ENCODE assay signal across 8 cellular contexts in genomic region chr3:112734718-112735350, GRCh38.
DNase-seq lines count a peak whose midpoint lies in the region; ATAC-seq lines count a peak whose summit lies in the region.

No MANE protein-coding gene starts in this region.

- H3K9me3 Mint-ChIP-seq in activated T-helper 17 cell treated with anti-CD3 and anti-CD28 coated beads, Interleukin-2, amount 50 U/mL, for 72 hours: no peaks in the 10 kb centered on the region

- H3K36me3 Mint-ChIP-seq in activated T-helper 17 cell treated with anti-CD3 and anti-CD28 coated beads, Interleukin-2, amount 50 U/mL, for 72 hours (ENCODE audit: low read depth): no peaks in the 10 kb centered on the region

- DNase-seq in DMS79 treated with DMSO at 0.1 percent for 48 hours (lab: John Stamatoyannopoulos, UW): peak; percentile 3
- no peak for DNase-seq in DMS79 (lab: John Stamatoyannopoulos, UW)
- DNase-seq in Kasumi-1 (lab: John Stamatoyannopoulos, UW): peak; percentile 83 to 84
- DNase-seq in SIG-M5 (lab: John Stamatoyannopoulos, UW): peak; percentile 53
- DNase-seq in glomerular endothelial cell (ENCODE audit: extremely low read depth, low read depth, low spot score): peak; percentile 45
- peak; percentile 18 for DNase-seq in putamen (ENCODE audit: low spot score)

- H3K4me1 Mint-ChIP-seq in activated T-helper 17 cell treated with anti-CD3 and anti-CD28 coated beads, Interleukin-2, amount 50 U/mL, for 72 hours: peaks cover 35% of the 10 kb centered on the region

- H3K4me3 Mint-ChIP-seq in activated T-helper 17 cell treated with anti-CD3 and anti-CD28 coated beads, Interleukin-2, amount 50 U/mL, for 72 hours: no peak overlapping the region

- no peak overlapping the region for H3K27ac Mint-ChIP-seq in activated T-helper 17 cell treated with anti-CD3 and anti-CD28 coated beads, Interleukin-2, amount 50 U/mL, for 72 hours

- no peaks in the 10 kb centered on the region for H3K27me3 Mint-ChIP-seq in activated T-helper 17 cell treated with anti-CD3 and anti-CD28 coated beads, Interleukin-2, amount 50 U/mL, for 72 hours

- ATAC-seq in activated T-helper 17 cell treated with anti-CD3 and anti-CD28 coated beads, Interleukin-2, amount 50 U/mL, for 72 hours (replicated peaks): peak; percentile 55
- no peak for ATAC-seq in GM18873 (IDR thresholded peaks at IDR 0.05; ENCODE audit: low FRiP score, unreplicated experiment)
